8 cellular contexts compared by ENCODE assay signal in genomic region chr14:45134051-45134958, GRCh38. TPM values are rescaled to one million over a fixed set of nuclear protein-coding genes. Genes with fewer than 3 reads are reported as not detected.
DNase-seq lines count a peak whose midpoint lies in the region; ATAC-seq and TF ChIP-seq lines count a peak whose summit lies in the region.

TSS of gene FKBP3 (minus strand) at chr14:45134481. CDS start at chr14:45134456, 25 bp downstream.

- no peaks in the 10 kb centered on the region for H3K27me3 ChIP-seq in osteoblast (ENCODE audit: insufficient read depth, low read length)
- no peaks in the 10 kb centered on the region for H3K27me3 ChIP-seq in thymus (ENCODE audit: control insufficient read depth, insufficient read depth)

- peak within 1 kb of the TSS; percentile 97 for H2AFZ ChIP-seq in osteoblast (ENCODE audit: low read length)

- H3K79me2 ChIP-seq in osteoblast (ENCODE audit: insufficient read depth, low read length) = peaks cover 66% of the 10 kb centered on the region

- peak within 1 kb of the TSS; percentile 98 for H3K4me2 ChIP-seq in osteoblast (ENCODE audit: insufficient read depth, low read length)

- no peaks in the 10 kb centered on the region for H3K9me3 Mint-ChIP-seq in activated naive CD4-positive, alpha-beta T cell treated with anti-CD3 and anti-CD28 coated beads, Interleukin-2, amount 50 U/mL, for 72 hours

- peak within 1 kb of the TSS; percentile 97 to 100 for H3K27ac Mint-ChIP-seq in activated naive CD4-positive, alpha-beta T cell treated with anti-CD3 and anti-CD28 coated beads, Interleukin-2, amount 50 U/mL, for 72 hours

- ATAC-seq in HG02571 (IDR thresholded peaks at IDR 0.05; ENCODE audit: unreplicated experiment) (peak; percentile 86), SK-N-SH treated with all-trans-retinoic acid at 6 μM for 48 hours (peak; percentile 92)
- peak; percentile 93 to 94 for ATAC-seq in activated naive CD4-positive, alpha-beta T cell treated with anti-CD3 and anti-CD28 coated beads, Interleukin-2, amount 50 U/mL, for 72 hours

- no peaks in the 10 kb centered on the region for H4K20me1 ChIP-seq in osteoblast (ENCODE audit: insufficient read depth, low read length)

- H3K36me3 Mint-ChIP-seq in activated naive CD4-positive, alpha-beta T cell treated with anti-CD3 and anti-CD28 coated beads, Interleukin-2, amount 50 U/mL, for 72 hours = peaks cover 15 to 23% of the 10 kb centered on the region in 2 donors

- H3K36me3 ChIP-seq in osteoblast (ENCODE audit: insufficient read depth, low read length) (no peaks in the 10 kb centered on the region), thymus (ENCODE audit: control insufficient read depth, insufficient read depth) (peaks cover under 1% of the 10 kb centered on the region)

- H3K9me3 ChIP-seq in osteoblast (ENCODE audit: low read depth, low read length) (no peaks in the 10 kb centered on the region), thymus (ENCODE audit: control insufficient read depth) (no peaks in the 10 kb centered on the region)

- H3K27ac ChIP-seq in osteoblast (ENCODE audit: low read depth, low read length) (peak within 1 kb of the TSS; percentile 87), thymus (ENCODE audit: low read depth) (peak within 1 kb of the TSS; percentile 92)

- under 1% methylated on average over 53 of the region's 53 CpGs for WGBS in thymus

- H3K4me3 ChIP-seq in GM08714 (ENCODE audit: low read length) (peak within 1 kb of the TSS; percentile 96), osteoblast (ENCODE audit: insufficient read depth, low read length) (peak within 1 kb of the TSS; percentile 86), thymus (ENCODE audit: low read length) (peak within 1 kb of the TSS; percentile 94)

- TF ChIP-seq CTCF in osteoblast (IDR thresholded peaks at IDR 0.05; ENCODE audit: extremely low read depth, low read depth, low read length) = peak; percentile 17

- DNase-seq in NCI-H1048 (lab: John Stamatoyannopoulos, UW) (peak; percentile 95), glomerular visceral epithelial cell (ENCODE audit: extremely low spot score) (peak; percentile 99), osteoblast (ENCODE audit: insufficient read length, low spot score, missing footprints) (peak; percentile 96)
- DNase-seq in activated naive CD4-positive, alpha-beta T cell treated with anti-CD3 and anti-CD28 coated beads, Interleukin-2, amount 50 U/mL, for 72 hours (ENCODE audit: low spot score in 2 of 2) = peak; percentile 84 to 93

- H3K4me1 ChIP-seq in osteoblast (ENCODE audit: insufficient read depth, low read length) = peaks cover 21% of the 10 kb centered on the region
- peaks cover 13% of the 10 kb centered on the region for H3K4me1 ChIP-seq in thymus (ENCODE audit: control insufficient read depth, insufficient read depth, low read length)

TF ChIP-seq in SK-N-SH treated with all-trans-retinoic acid at 6 μM for 48 hours, 23 proteins besides CTCF, POLR2A, EP300 and RAD21:
- TF ChIP-seq ZNF565 (CRISPR knock-in tag; conservative IDR thresholded peaks at IDR 0.05; ENCODE audit: low read depth) (no peak), ARNTL (CRISPR knock-in tag; IDR thresholded peaks at IDR 0.05; ENCODE audit: borderline replicate concordance, low read depth) (no peak), BACH2 (CRISPR knock-in tag; IDR thresholded peaks at IDR 0.05; ENCODE audit: borderline replicate concordance) (no peak), TSHZ2 (CRISPR knock-in tag; IDR thresholded peaks at IDR 0.05) (no peak), POU6F1 (CRISPR knock-in tag; IDR thresholded peaks at IDR 0.05; ENCODE audit: borderline replicate concordance, low read depth) (no peak), PATZ1 (CRISPR knock-in tag; IDR thresholded peaks at IDR 0.05; ENCODE audit: borderline replicate concordance) (no peak), ZNF70 (CRISPR knock-in tag; IDR thresholded peaks at IDR 0.05) (no peak), RARB (CRISPR knock-in tag; IDR thresholded peaks at IDR 0.05) (no peak), ZFP30 (CRISPR knock-in tag; IDR thresholded peaks at IDR 0.05) (no peak), CREB5 (CRISPR knock-in tag; IDR thresholded peaks at IDR 0.05; ENCODE audit: low read depth) (no peak), OSR1 (CRISPR knock-in tag; IDR thresholded peaks at IDR 0.05) (no peak), TCF4 (CRISPR knock-in tag; IDR thresholded peaks at IDR 0.05; ENCODE audit: borderline replicate concordance) (no peak), ZNF8 (CRISPR knock-in tag; IDR thresholded peaks at IDR 0.05) (no peak), GLIS3 (CRISPR knock-in tag; IDR thresholded peaks at IDR 0.05) (no peak), TOX (CRISPR knock-in tag; IDR thresholded peaks at IDR 0.05; ENCODE audit: borderline replicate concordance) (no peak), CSDC2 (CRISPR knock-in tag; IDR thresholded peaks at IDR 0.05) (no peak)
TF ChIP-seq in SK-N-SH treated with all-trans-retinoic acid at 6 μM for 48 hours: peak in this region for 0.

RNA-seq across cellular contexts. Expression of gene FKBP3, which starts in this region (rescaled TPM):
- 10 to 100 TPM; 57.5 to 76.9 TPM for total RNA-seq in activated naive CD4-positive, alpha-beta T cell treated with anti-CD3 and anti-CD28 coated beads, Interleukin-2, amount 50 U/mL, for 72 hours
- 17.4 and 17.7 TPM in 2 replicates for total RNA-seq in osteoblast
- 198 TPM for polyA plus RNA-seq in thymus

Comparison
In these comparisons a context has a peak if more than half of its experiments do, and no peak if none do; other contexts are left out.
1. Peak in every context shown above with its lines: DNase-seq, ATAC-seq, H3K4me3 ChIP-seq and H3K27ac ChIP-seq.